ENCODE assay signal across 8 cellular contexts in genomic region chr6:119978274-119978889, GRCh38.
A peak's percentile ranks its signal among the peaks of the same experiment; 100 is the strongest.
DNase-seq lines count a peak whose midpoint lies in the region; ATAC-seq lines count a peak whose summit lies in the region.

No MANE protein-coding gene starts in this region.

- H2BK120ac ChIP-seq in mesenchymal stem cell (ENCODE audit: low read depth, low read length): no peak overlapping the region

- no peaks in the 10 kb centered on the region for H3K9me3 Mint-ChIP-seq in activated CD4-positive, alpha-beta T cell treated with anti-CD3 and anti-CD28 coated beads for 36 hours (ENCODE audit: low read depth)

- H3K9me3 ChIP-seq in mesenchymal stem cell (ENCODE audit: control insufficient read depth, low read length): no peaks in the 10 kb centered on the region
- no peaks in the 10 kb centered on the region for H3K9me3 ChIP-seq in aorta (ENCODE audit: control insufficient read depth, low read length)

- H3K36me3 ChIP-seq in mesenchymal stem cell (ENCODE audit: control insufficient read depth in 1 of 2, insufficient read depth in 2 of 2, low read depth in 1 of 2, low read length in 2 of 2): no peaks in the 10 kb centered on the region
- H3K36me3 ChIP-seq in aorta (ENCODE audit: control insufficient read depth in 1 of 2, insufficient read depth in 2 of 2, low read length in 1 of 2): no peaks in the 10 kb centered on the region

- H3K4me3 ChIP-seq in mesenchymal stem cell (ENCODE audit: insufficient read depth in 1 of 2, low read depth in 1 of 2, low read length in 2 of 2) (no peak overlapping the region), aorta (ENCODE audit: low read length in 2 of 2) (no peak overlapping the region)

- H3K23ac ChIP-seq in mesenchymal stem cell (ENCODE audit: low read length in 2 of 2): no peak overlapping the region

- DNase-seq in activated CD4-positive, alpha-beta T cell treated with anti-CD3 and anti-CD28 coated beads for 36 hours: peak; percentile 11
- DNase-seq in activated CD4-positive, alpha-beta T cell treated with anti-CD3 and anti-CD28 coated beads for 48 hours: no peak
- peak; percentile 21 for DNase-seq in amniotic epithelial cell (ENCODE audit: low read depth)
- DNase-seq in mesenchymal stem cell: peak; percentile 40
- no peak for DNase-seq in aorta
- DNase-seq in NCI-H2107 treated with DMSO at 0.1 percent for 48 hours (lab: John Stamatoyannopoulos, UW; ENCODE audit: unreplicated experiment): no peak
- DNase-seq in hippocampal formation (lab: John Stamatoyannopoulos, UW): no peak

- H3K18ac ChIP-seq in mesenchymal stem cell (ENCODE audit: low read depth in 1 of 2, low read length in 2 of 2): no peak overlapping the region

- H3K36me3 Mint-ChIP-seq in activated CD4-positive, alpha-beta T cell treated with anti-CD3 and anti-CD28 coated beads for 36 hours (ENCODE audit: low read depth): no peaks in the 10 kb centered on the region

- H4K91ac ChIP-seq in mesenchymal stem cell (ENCODE audit: low read length): no peak overlapping the region

- no peaks in the 10 kb centered on the region for H3K27me3 ChIP-seq in mesenchymal stem cell (ENCODE audit: control insufficient read depth in 1 of 2, insufficient read depth in 1 of 2, low read length in 2 of 2)
- no peaks in the 10 kb centered on the region for H3K27me3 ChIP-seq in aorta (ENCODE audit: control insufficient read depth in 1 of 2, insufficient read depth in 2 of 2, low read length in 1 of 2)

- 80% methylated on average over 1 of the region's 2 CpGs for WGBS in mesenchymal stem cell
- WGBS in aorta, 2 donors: 90% methylated on average over 2 of the region's 2 CpGs

- H3K4me3 Mint-ChIP-seq in activated CD4-positive, alpha-beta T cell treated with anti-CD3 and anti-CD28 coated beads for 36 hours: no peak overlapping the region

- no peak overlapping the region for H3K27ac ChIP-seq in mesenchymal stem cell (ENCODE audit: low read length, poor library complexity, severe bottlenecking)
- H3K27ac ChIP-seq in aorta (ENCODE audit: low read depth in 1 of 2, low read length in 2 of 2): no peak overlapping the region

- H4K8ac ChIP-seq in mesenchymal stem cell (ENCODE audit: low read length): no peak overlapping the region

- no peak overlapping the region for H3K27ac Mint-ChIP-seq in activated CD4-positive, alpha-beta T cell treated with anti-CD3 and anti-CD28 coated beads for 36 hours

- CTCF ChIA-PET in activated CD4-positive, alpha-beta T cell treated with anti-CD3 and anti-CD28 coated beads for 36 hours (lab: Charles Lee): no interaction called here

- H3K79me1 ChIP-seq in mesenchymal stem cell (replicated peaks; ENCODE audit: low read length, poor library complexity, severe bottlenecking): no peaks in the 10 kb centered on the region

- H3K4me1 ChIP-seq in mesenchymal stem cell (ENCODE audit: control insufficient read depth, insufficient read depth, low read depth, low read length) (no peaks in the 10 kb centered on the region), aorta (ENCODE audit: control insufficient read depth in 1 of 2, insufficient read depth in 2 of 2, low read length in 2 of 2) (no peaks in the 10 kb centered on the region)

- H3K4me2 ChIP-seq in mesenchymal stem cell (ENCODE audit: low read length, poor library complexity, severe bottlenecking): no peak overlapping the region

- intact Hi-C loops in activated CD4-positive, alpha-beta T cell treated with anti-CD3 and anti-CD28 coated beads for 36 hours (cut with DNase I, micrococcal nuclease): loop anchor here (1.0 to 10.0 kb wide), 3 partner anchors 236 to 834 kb away; no protein-coding TSS in a partner anchor
- intact Hi-C loops in aorta (cut with DNase I): no loop called here

- no peak overlapping the region for H3K4ac ChIP-seq in mesenchymal stem cell (ENCODE audit: low read depth in 1 of 2, low read length in 2 of 2)

- H3K4me1 Mint-ChIP-seq in activated CD4-positive, alpha-beta T cell treated with anti-CD3 and anti-CD28 coated beads for 36 hours: no peaks in the 10 kb centered on the region

- H2AFZ ChIP-seq in mesenchymal stem cell (ENCODE audit: low read depth, low read length): no peak overlapping the region

- H2BK5ac ChIP-seq in mesenchymal stem cell (ENCODE audit: low read depth, low read length, poor library complexity, severe bottlenecking): no peak overlapping the region

- H2BK12ac ChIP-seq in mesenchymal stem cell (ENCODE audit: low read length in 2 of 2): no peak overlapping the region

- no peak overlapping the region for H3K14ac ChIP-seq in mesenchymal stem cell (ENCODE audit: low read length in 2 of 2)

- no peak overlapping the region for H2AK5ac ChIP-seq in mesenchymal stem cell (ENCODE audit: low read length, severe bottlenecking)

- H3K9ac ChIP-seq in mesenchymal stem cell (ENCODE audit: low read length): no peak overlapping the region

- POLR2A ChIA-PET in activated CD4-positive, alpha-beta T cell treated with anti-CD3 and anti-CD28 coated beads for 36 hours (lab: Charles Lee): no interaction called here

- no peak for ATAC-seq in activated CD4-positive, alpha-beta T cell treated with anti-CD3 and anti-CD28 coated beads for 36 hours
- ATAC-seq in HG03280 (IDR thresholded peaks at IDR 0.05; ENCODE audit: unreplicated experiment) (peak; percentile 74), aorta (ENCODE audit: low FRiP score) (no peak)

- no peak overlapping the region for H2BK15ac ChIP-seq in mesenchymal stem cell (ENCODE audit: low read depth, poor library complexity, severe bottlenecking)

- H3K27me3 Mint-ChIP-seq in activated CD4-positive, alpha-beta T cell treated with anti-CD3 and anti-CD28 coated beads for 36 hours: no peaks in the 10 kb centered on the region

Comparison
In these comparisons a context has a peak if more than half of its experiments do, and no peak if none do; other contexts are left out.
1. DNase-seq: peak in activated CD4-positive, alpha-beta T cell treated with anti-CD3 and anti-CD28 coated beads for 36 hours (single experiment), amniotic epithelial cell (single experiment) and mesenchymal stem cell (single experiment); none in activated CD4-positive, alpha-beta T cell treated with anti-CD3 and anti-CD28 coated beads for 48 hours (single experiment), aorta (0 of 2), NCI-H2107 treated with DMSO at 0.1 percent for 48 hours (single experiment) and hippocampal formation (0 of 2).
2. intact Hi-C loops: an anchor here in activated CD4-positive, alpha-beta T cell treated with anti-CD3 and anti-CD28 coated beads for 36 hours (1.0 to 10.0 kb wide); none called in aorta.